8 cellular contexts compared by ENCODE assay signal in the genomic region with DNA sequence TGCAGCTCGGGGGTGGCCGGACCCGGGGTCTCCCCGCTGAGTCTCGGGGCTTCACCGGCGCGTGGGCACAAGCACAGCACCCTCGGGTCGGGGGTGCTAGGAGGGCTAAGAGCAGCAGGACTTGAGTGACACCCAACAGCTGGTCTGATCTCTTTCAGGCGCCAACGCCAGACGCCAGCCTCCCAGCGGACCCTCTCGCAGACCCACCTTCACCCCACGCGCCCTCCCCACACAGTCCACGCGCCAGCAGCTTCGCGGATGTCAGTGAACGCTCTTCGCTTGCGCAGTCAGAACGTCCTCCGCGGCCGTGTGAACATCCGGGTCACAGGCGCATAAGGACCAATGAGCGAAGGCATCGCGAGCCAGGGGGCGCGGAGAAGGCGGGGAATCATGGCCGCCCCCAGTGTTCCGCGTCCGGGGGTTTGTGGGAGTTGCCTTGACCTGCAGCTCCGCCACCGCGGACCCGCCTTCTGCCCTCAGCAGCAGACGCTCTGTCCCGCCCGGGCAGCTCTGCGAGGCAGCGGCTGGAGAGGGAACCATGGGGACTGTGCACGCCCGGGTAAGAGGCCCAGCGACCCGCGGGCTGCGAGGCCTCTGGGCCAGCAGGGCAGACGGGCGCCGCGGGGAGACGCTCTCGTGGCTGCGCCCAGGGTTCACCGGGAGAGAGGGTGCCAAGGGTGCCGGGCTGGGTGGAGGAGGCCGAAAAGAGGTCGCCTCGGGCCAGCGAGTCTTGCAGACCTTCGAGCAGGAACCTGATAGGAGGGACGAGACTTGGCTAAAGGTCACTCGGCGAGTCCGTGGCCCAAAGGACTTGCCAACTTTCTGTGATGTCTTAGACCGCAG.
DNase-seq lines count a peak whose midpoint lies in the region; ATAC-seq lines count a peak whose summit lies in the region.

A gene (plus strand): TSS at position 403 of the 843 bp plus-strand sequence. CDS start 136 bp downstream, at position 539.

- ATAC-seq in GM18873 (IDR thresholded peaks at IDR 0.05; ENCODE audit: low FRiP score, unreplicated experiment), result peak; percentile 76
- ATAC-seq in HG03159 (IDR thresholded peaks at IDR 0.05; ENCODE audit: unreplicated experiment), result peak; percentile 84
- ATAC-seq in activated CD4-positive, CD25-positive, alpha-beta regulatory T cell treated with anti-CD3 and anti-CD28 coated beads, Interleukin-2, amount 50 U/mL, for 24 hours, result peak; percentile 98 to 99

- DNase-seq in AG08395 (ENCODE audit: low spot score) (peak; percentile 97), NCI-H345 (lab: John Stamatoyannopoulos, UW) (peak; percentile 87), cerebellar cortex (ENCODE audit: low spot score) (peak; percentile 95), islet precursor cell (peak; percentile 94)
- peak; percentile 81 to 89 (median 83) for DNase-seq in stimulated activated CD4-positive, alpha-beta T cell treated with anti-CD3 and anti-CD28 coated beads, Interleukin-12 subunit alpha, Interleukin-12 subunit beta, amount 100 ng/mL, for 48 hours (ENCODE audit: low read depth in 2 of 3, low spot score in 1 of 3)

Comparison
In these comparisons a context has a peak if more than half of its experiments do, and no peak if none do; other contexts are left out.
1. Peak in every context shown above with its lines: DNase-seq and ATAC-seq.